Comparison of ENCODE assay signal across 13 cellular contexts in genomic region chr11:31987118-31988005, GRCh38.
DNase-seq lines count a peak whose midpoint lies in the region; ATAC-seq and TF ChIP-seq lines count a peak whose summit lies in the region.
"Had no signal": no experiment of that assay in that cellular context is flagged by ENCODE, and none has a peak within 500 bp of the region (broad histone marks: within the 10 kb centered on the region; RNA-seq: fewer than 3 reads in every experiment).

No MANE protein-coding gene starts in this region.

- no peak for TF ChIP-seq EP300 in sigmoid colon (IDR thresholded peaks at IDR 0.05)

- WGBS in sigmoid colon, 2 donors: 13 to 40% methylated on average over 64 of the region's 64 CpGs

- no peak for TF ChIP-seq POLR2A in sigmoid colon (IDR thresholded peaks at IDR 0.05)

- H3K9ac ChIP-seq in Karpas-422 (ENCODE audit: low read length): no peak overlapping the region

- no peak overlapping the region for H3K4me3 ChIP-seq in Karpas-422 (ENCODE audit: low read length)
- no peak overlapping the region for H3K4me3 ChIP-seq in sigmoid colon
- H3K4me3 ChIP-seq: lung had no signal

- H3K36me3 ChIP-seq in Karpas-422 (ENCODE audit: insufficient read depth, low read length): no peaks in the 10 kb centered on the region
- no peaks in the 10 kb centered on the region for H3K36me3 ChIP-seq in sigmoid colon
- H3K36me3 ChIP-seq: prostate gland had no signal

- TF ChIP-seq CTCF in foreskin keratinocyte (conservative IDR thresholded peaks at IDR 0.05): no peak
- no peak for TF ChIP-seq CTCF in progenitor cell of endocrine pancreas (IDR thresholded peaks at IDR 0.05; ENCODE audit: unreplicated experiment)
- TF ChIP-seq CTCF in sigmoid colon (IDR thresholded peaks at IDR 0.05): no peak

- H4K20me1 ChIP-seq in Karpas-422 (ENCODE audit: insufficient read depth, low read depth, low read length): no peaks in the 10 kb centered on the region

- ATAC-seq in foreskin keratinocyte: peak; percentile 32

- H3K4me2 ChIP-seq in Karpas-422 (ENCODE audit: low read depth, low read length, poor library complexity, severe bottlenecking): no peak overlapping the region

- H3K27ac ChIP-seq in foreskin keratinocyte (no peak overlapping the region), Karpas-422 (ENCODE audit: low read length) (no peak overlapping the region), sigmoid colon (no peak overlapping the region)
- H3K27ac ChIP-seq: prostate gland had no signal

- no peaks in the 10 kb centered on the region for H3K9me3 ChIP-seq in Karpas-422 (ENCODE audit: low read length)
- H3K9me3 ChIP-seq in sigmoid colon: no peaks in the 10 kb centered on the region
- H3K9me3 ChIP-seq: Caco-2, prostate gland had no signal

- H3K4me1 ChIP-seq in foreskin keratinocyte (no peaks in the 10 kb centered on the region), Karpas-422 (ENCODE audit: low read length) (no peaks in the 10 kb centered on the region), sigmoid colon (peaks cover 0 to 4% (median 0%) of the 10 kb centered on the region in 4 donors)
- H3K4me1 ChIP-seq: Caco-2, prostate gland had no signal

- peaks cover 68% of the 10 kb centered on the region for H3K27me3 Mint-ChIP-seq in progenitor cell of endocrine pancreas

- no peaks in the 10 kb centered on the region for H3K9me3 Mint-ChIP-seq in progenitor cell of endocrine pancreas (ENCODE audit: low read depth)

- intact Hi-C loops in sigmoid colon (cut with DNase I): no loop called here

- no peak overlapping the region for H2AFZ ChIP-seq in Karpas-422 (ENCODE audit: low read length)

- no peaks in the 10 kb centered on the region for H3K36me3 Mint-ChIP-seq in progenitor cell of endocrine pancreas (ENCODE audit: insufficient read depth)

- H3K9me2 ChIP-seq in Karpas-422 (replicated peaks; ENCODE audit: insufficient read depth, low read length): no peaks in the 10 kb centered on the region

- H3K4me3 Mint-ChIP-seq in progenitor cell of endocrine pancreas (ENCODE audit: low read depth): peak overlapping the region; percentile 25

- DNase-seq in NCI-H1417 (lab: John Stamatoyannopoulos, UW) (peak in 2 of 3 experiments; percentile 48 to 64), NCI-H1417 treated with DMSO at 0.1 percent for 48 hours (lab: John Stamatoyannopoulos, UW) (no peak), NCI-H69 (lab: John Stamatoyannopoulos, UW) (peak; percentile 86), foreskin keratinocyte (no peak), progenitor cell of endocrine pancreas (ENCODE audit: low spot score, unreplicated experiment) (peak; percentile 16), Karpas-422 (no peak), sigmoid colon (no peak), kidney glomerular epithelial cell (lab: John Stamatoyannopoulos, UW) (no peak)
- DNase-seq: 8988T; activated effector memory CD4-positive, alpha-beta T cell treated with Interleukin-2 at 50 U/mL for 16 hours; Caco-2 had no signal

- no peak overlapping the region for H3K27ac Mint-ChIP-seq in progenitor cell of endocrine pancreas

- H3K4me1 Mint-ChIP-seq in progenitor cell of endocrine pancreas (ENCODE audit: low read depth): no peaks in the 10 kb centered on the region

- H3K79me2 ChIP-seq in Karpas-422 (ENCODE audit: low read length): no peaks in the 10 kb centered on the region

- peaks cover 65% of the 10 kb centered on the region for H3K27me3 ChIP-seq in foreskin keratinocyte
- no peaks in the 10 kb centered on the region for H3K27me3 ChIP-seq in Karpas-422 (ENCODE audit: low read length)
- peaks cover 9 to 40% (median 22%) of the 10 kb centered on the region in 3 donors for H3K27me3 ChIP-seq in sigmoid colon

Comparison
In these comparisons a context has a peak if more than half of its experiments do, and no peak if none do; other contexts are left out.
1. DNase-seq: peak in NCI-H1417 (2 of 3), NCI-H69 (single experiment) and progenitor cell of endocrine pancreas (single experiment); none in NCI-H1417 treated with DMSO at 0.1 percent for 48 hours (single experiment), foreskin keratinocyte (0 of 2), Karpas-422 (single experiment), sigmoid colon (single experiment) and kidney glomerular epithelial cell (single experiment).